ENCODE assay signal across 26 cellular contexts in genomic region chr10:45100429-45100828, GRCh38.
"Had no signal": no experiment of that assay in that cellular context is flagged by ENCODE, and none has a peak within 500 bp of the region (broad histone marks: within the 10 kb centered on the region; RNA-seq: fewer than 3 reads in every experiment).

No MANE protein-coding gene starts in this region.

- H3K36me3 ChIP-seq: esophagus squamous epithelium, gastrocnemius medialis, heart right ventricle, left lung, lower lobe of right lung had no signal

- H3K9me3 ChIP-seq: esophagus squamous epithelium, gastrocnemius medialis, heart right ventricle, left lung, lower lobe of right lung, mucosa of descending colon had no signal

- DNase-seq: cortex of kidney; effector CD8-positive, alpha-beta T cell; effector memory CD8-positive, alpha-beta T cell; endodermal cell; erythroblast; esophagus squamous epithelium; foreskin fibroblast; foreskin melanocyte; gastrocnemius medialis; glutamatergic neuron; head of caudate nucleus; heart right ventricle; hippocampal formation; left cardiac atrium; left lung; left ventricle myocardium superior; lower lobe of right lung; mesenchymal stem cell; mucosa of descending colon; naive B cell; naive thymus-derived CD8-positive, alpha-beta T cell had no signal

- H3K4me3 ChIP-seq: esophagus squamous epithelium, gastrocnemius medialis, heart right ventricle, left lung, lower lobe of right lung, mucosa of descending colon had no signal

- ATAC-seq: effector memory CD8-positive, alpha-beta T cell; esophagus mucosa; gastrocnemius medialis; heart right ventricle; left cardiac atrium; left lung; left ventricle myocardium superior; lower lobe of right lung; mucosa of descending colon; naive thymus-derived CD8-positive, alpha-beta T cell had no signal

- H3K4me1 ChIP-seq: esophagus squamous epithelium, gastrocnemius medialis, heart right ventricle, left lung, lower lobe of right lung had no signal

- FAIRE-seq: endometrium, islet of Langerhans, keratinocyte had no signal

- H3K27ac ChIP-seq: epithelial cell of prostate, esophagus squamous epithelium, gastrocnemius medialis, heart right ventricle, left lung, lower lobe of right lung had no signal
